29 cellular contexts compared by ENCODE assay signal in the genomic region with DNA sequence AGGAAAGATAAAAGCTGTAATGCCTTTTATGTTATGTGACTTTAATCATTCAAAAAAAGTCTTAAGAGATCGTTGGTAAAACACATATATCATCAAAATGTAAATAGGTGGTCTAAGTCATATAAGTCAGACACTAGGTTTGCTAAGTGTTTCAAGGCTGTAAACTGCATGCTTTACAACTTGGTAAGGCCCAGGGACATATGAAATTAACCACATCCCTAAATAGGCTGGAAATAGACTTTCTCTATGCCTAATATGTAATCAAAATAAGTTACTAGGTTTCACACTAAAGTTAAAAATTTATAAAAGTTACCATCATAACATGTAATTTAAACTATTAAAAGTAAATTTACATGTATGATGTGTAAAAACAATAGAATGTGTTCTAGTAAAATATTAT.
DNase-seq lines count a peak whose midpoint lies in the region; ATAC-seq and TF ChIP-seq lines count a peak whose summit lies in the region.
"Had no signal": no experiment of that assay in that cellular context is flagged by ENCODE, and none has a peak within 500 bp of the region (broad histone marks: within the 10 kb centered on the region; RNA-seq: fewer than 3 reads in every experiment).

No MANE protein-coding gene starts in this region.

- DNase-seq in GM19238 (ENCODE audit: insufficient read length, low spot score) (no peak), GM20000 (ENCODE audit: low spot score) (no peak), T1000 (lab: John Stamatoyannopoulos, UW) (no peak)
- DNase-seq: activated CD4-positive, alpha-beta memory T cell treated with anti-CD3 and anti-CD28 coated beads, Interleukin-2, amount 10 ng/mL, durations not matched to agents 7 days and 5 days; aorta; DMS79 treated with DMSO at 0.1 percent for 48 hours; effector memory CD8-positive, alpha-beta T cell; erythroblast; GF-D8; glutamatergic neuron; KBM-7; left ventricle myocardium superior; MG63; naive B cell; NCI-H2081 treated with DMSO at 0.1 percent for 48 hours; NCI-H345; NCI-H774; nucleus accumbens; RPMI8226; sigmoid colon; stimulated activated CD4-positive, alpha-beta T cell treated with anti-CD3 and anti-CD28 coated beads, Interleukin-4, amount 100 ng/mL, for 4 hours; T-helper 1 cell; upper lobe of right lung had no signal

- ATAC-seq in GM19395 (IDR thresholded peaks at IDR 0.05; ENCODE audit: unreplicated experiment) = peak; percentile 57
- ATAC-seq in HG02623 (IDR thresholded peaks at IDR 0.05; ENCODE audit: unreplicated experiment) = peak; percentile 65
- peak; percentile 79 for ATAC-seq in HG03432 (IDR thresholded peaks at IDR 0.05; ENCODE audit: unreplicated experiment)
- ATAC-seq in HG03039 (IDR thresholded peaks at IDR 0.05; ENCODE audit: unreplicated experiment) = no peak
- ATAC-seq: activated CD4-positive, CD25-positive, alpha-beta regulatory T cell treated with anti-CD3 and anti-CD28 coated beads, Interleukin-2, amount 50 U/mL, for 24 hours; effector memory CD8-positive, alpha-beta T cell; left ventricle myocardium superior; stimulated activated memory B cell treated with anti-CD40 and anti-IgM and Interleukin-4, amounts not matched to agents 10 μg/mL and 1 μg/mL and 100 μg/mL, for 72 hours; upper lobe of right lung had no signal

- no peak for TF ChIP-seq CTCF in GM20000 (IDR thresholded peaks at IDR 0.05; ENCODE audit: extremely low read depth, missing control alignments)
